In genomic region chr3:133393691-133394474, GRCh38 we compare ENCODE assay signal across 30 cellular contexts. TPM values are rescaled to one million over a fixed set of nuclear protein-coding genes. Genes with fewer than 3 reads are reported as not detected.
DNase-seq lines count a peak whose midpoint lies in the region; ATAC-seq, FAIRE-seq and TF ChIP-seq lines count a peak whose summit lies in the region.
"Had no signal": no experiment of that assay in that cellular context is flagged by ENCODE, and none has a peak within 500 bp of the region (broad histone marks: within the 10 kb centered on the region; RNA-seq: fewer than 3 reads in every experiment).

No MANE protein-coding gene starts in this region.

- no peaks in the 10 kb centered on the region for H3K36me3 ChIP-seq in HEK293 (ENCODE audit: control insufficient read depth in 2 of 2, insufficient read depth in 1 of 2, low read length in 2 of 2)
- H3K36me3 ChIP-seq in astrocyte (ENCODE audit: insufficient read depth, low read length): no peaks in the 10 kb centered on the region
- peaks cover 0 to 4% of the 10 kb centered on the region in 2 donors for H3K36me3 ChIP-seq in neuronal stem cell (replicated peaks in 1 of 2; ENCODE audit: control insufficient read depth in 2 of 2, insufficient read depth in 2 of 2, low read length in 2 of 2)
- H3K36me3 ChIP-seq in ascending aorta: no peaks in the 10 kb centered on the region
- H3K36me3 ChIP-seq: BLaER1 treated with 17β-estradiol and CSF1 and Interleukin-3, amounts not matched to agents 10 nM and 100 nM had no signal

- H3K36me3 Mint-ChIP-seq in astrocyte (ENCODE audit: low read depth, unreplicated experiment): peaks cover 8% of the 10 kb centered on the region
- H3K36me3 Mint-ChIP-seq: stimulated activated effector memory CD8-positive, alpha-beta T cell treated with anti-CD3 and anti-CD28 coated beads, Interleukin-12 subunit alpha, Interleukin-12 subunit beta, amount 100 ng/mL, for 72 hours had no signal

- H3K27me3 ChIP-seq in astrocyte (ENCODE audit: insufficient read depth, low read length): no peaks in the 10 kb centered on the region
- H3K27me3 ChIP-seq in neuronal stem cell (ENCODE audit: control insufficient read depth in 3 of 3, insufficient read depth in 3 of 3, low read depth in 1 of 3, low read length in 3 of 3): no peaks in the 10 kb centered on the region
- H3K27me3 ChIP-seq in ascending aorta: no peaks in the 10 kb centered on the region
- H3K27me3 ChIP-seq: BLaER1 treated with 17β-estradiol and CSF1 and Interleukin-3, amounts not matched to agents 10 nM and 100 nM had no signal

- peaks cover 11% of the 10 kb centered on the region for H3K4me1 Mint-ChIP-seq in astrocyte (ENCODE audit: low read depth, unreplicated experiment)
- H3K4me1 Mint-ChIP-seq: stimulated activated effector memory CD8-positive, alpha-beta T cell treated with anti-CD3 and anti-CD28 coated beads, Interleukin-12 subunit alpha, Interleukin-12 subunit beta, amount 100 ng/mL, for 72 hours had no signal

- no peak overlapping the region for H3K4ac ChIP-seq in neuronal stem cell (ENCODE audit: low read length)

- H3K27ac Mint-ChIP-seq in astrocyte (ENCODE audit: unreplicated experiment): no peak overlapping the region
- H3K27ac Mint-ChIP-seq: activated naive CD8-positive, alpha-beta T cell treated with anti-CD3 and anti-CD28 coated beads, Interleukin-2, amount 10 ng/mL, durations not matched to agents 7 days and 5 days; stimulated activated effector memory CD8-positive, alpha-beta T cell treated with anti-CD3 and anti-CD28 coated beads, Interleukin-12 subunit alpha, Interleukin-12 subunit beta, amount 100 ng/mL, for 72 hours; T-helper 1 cell treated with Interleukin-12 subunit alpha and Interleukin-12 subunit beta and Interleukin-4 antibody, amounts not matched to agents 30 μg/mL and 1 μg/mL, for 36 hours had no signal

- no peak overlapping the region for H3K4me3 ChIP-seq in HEK293 (ENCODE audit: low read depth, low read length)
- H3K4me3 ChIP-seq in astrocyte (ENCODE audit: insufficient read depth, low read depth, low read length): no peak overlapping the region
- no peak overlapping the region for H3K4me3 ChIP-seq in fibroblast of the aortic adventitia (ENCODE audit: low read depth, low read length)
- H3K4me3 ChIP-seq in neuronal stem cell (ENCODE audit: low read length in 2 of 2): no peak overlapping the region
- H3K4me3 ChIP-seq in ascending aorta: no peak overlapping the region
- H3K4me3 ChIP-seq: BLaER1 treated with 17β-estradiol and CSF1 and Interleukin-3, amounts not matched to agents 10 nM and 100 nM; SK-N-MC had no signal

- H3K79me1 ChIP-seq in neuronal stem cell (ENCODE audit: low read depth, low read length): no peaks in the 10 kb centered on the region

- H3K79me2 ChIP-seq in astrocyte (ENCODE audit: insufficient read depth, low read length): no peaks in the 10 kb centered on the region

- H2AFZ ChIP-seq in astrocyte (ENCODE audit: low read depth, low read length): no peak overlapping the region
- H2AFZ ChIP-seq in neuronal stem cell (ENCODE audit: low read length): no peak overlapping the region

- ATAC-seq in GM21390 (IDR thresholded peaks at IDR 0.05; ENCODE audit: unreplicated experiment): no peak
- ATAC-seq: HCT116; naive thymus-derived CD4-positive, alpha-beta T cell; stimulated activated effector memory CD8-positive, alpha-beta T cell treated with anti-CD3 and anti-CD28 coated beads, Interleukin-12 subunit alpha, Interleukin-12 subunit beta, amount 100 ng/mL, for 72 hours had no signal

- H3K9ac ChIP-seq in astrocyte (ENCODE audit: low read length) (no peak overlapping the region), neuronal stem cell (ENCODE audit: low read depth, low read length, poor library complexity) (no peak overlapping the region)
- H3K9ac ChIP-seq: BLaER1 treated with 17β-estradiol and CSF1 and Interleukin-3, amounts not matched to agents 10 nM and 100 nM had no signal

- CTCF ChIA-PET in HEK293 (lab: Yijun Ruan, JAX): interaction anchor here (0.6 kb wide), 1 partner anchor 42 kb away, joined by 3 read pairs; no protein-coding TSS in a partner anchor

- no peak overlapping the region for H2BK120ac ChIP-seq in neuronal stem cell (ENCODE audit: low read depth, low read length)

- DNase-seq in astrocyte (ENCODE audit: low read depth) (peak; percentile 16), fibroblast of the aortic adventitia (ENCODE audit: low read depth) (peak; percentile 50), neuronal stem cell (ENCODE audit: low spot score) (no peak), ascending aorta (ENCODE audit: low spot score in 2 of 2) (no peak), DMS153 (lab: John Stamatoyannopoulos, UW) (no peak)
- no peak for DNase-seq in stimulated activated CD4-positive, alpha-beta T cell treated with anti-CD3 and anti-CD28 coated beads, Interleukin-15, amount 100 ng/mL, for 24 hours
- DNase-seq: activated CD4-positive, alpha-beta T cell treated with anti-CD3 and anti-CD28 coated beads, Interleukin-2, amount 50 U/mL, for 48 hours; activated gamma-delta T cell treated with Interleukin-2 at 50 U/mL for 16 hours; activated naive CD8-positive, alpha-beta T cell treated with anti-CD3 and anti-CD28 coated beads, Interleukin-2, amount 10 ng/mL, durations not matched to agents 7 days and 5 days; activated T-cell treated with anti-CD3 and anti-CD28 coated beads, Interleukin-2, amount 50 U/mL, for 48 hours; aorta; naive thymus-derived CD4-positive, alpha-beta T cell; NCI-H1048; NCI-H1694 treated with DMSO at 0.1 percent for 48 hours; NCI-H2171; NCI-H510A treated with DMSO at 0.1 percent for 48 hours; RPMI8226 had no signal

- TF ChIP-seq CTCF in HEK293 (tag by site-specific recombination; IDR thresholded peaks at IDR 0.05): no peak
- no peak for TF ChIP-seq CTCF in astrocyte (IDR thresholded peaks at IDR 0.05; ENCODE audit: insufficient read depth, low read depth, low read length)
- TF ChIP-seq CTCF in fibroblast of the aortic adventitia (IDR thresholded peaks at IDR 0.05; ENCODE audit: insufficient read depth, low read length): no peak
- no peak for TF ChIP-seq CTCF in ascending aorta (IDR thresholded peaks at IDR 0.05)

- H3K27me3 Mint-ChIP-seq in astrocyte (ENCODE audit: low read depth, unreplicated experiment): peaks cover 3% of the 10 kb centered on the region
- H3K27me3 Mint-ChIP-seq: activated naive CD8-positive, alpha-beta T cell treated with anti-CD3 and anti-CD28 coated beads, Interleukin-2, amount 10 ng/mL, durations not matched to agents 7 days and 5 days; naive thymus-derived CD4-positive, alpha-beta T cell had no signal

- H4K20me1 ChIP-seq in astrocyte (ENCODE audit: insufficient read depth, low read length): no peaks in the 10 kb centered on the region
- H4K20me1 ChIP-seq: BLaER1 treated with 17β-estradiol and CSF1 and Interleukin-3, amounts not matched to agents 10 nM and 100 nM had no signal

- no peak overlapping the region for H2BK5ac ChIP-seq in neuronal stem cell (ENCODE audit: low read length)

- H3K23ac ChIP-seq in neuronal stem cell (ENCODE audit: low read depth, low read length, poor library complexity): no peak overlapping the region

- H3K4me1 ChIP-seq in HEK293 (ENCODE audit: control insufficient read depth, insufficient read depth, low read length): no peaks in the 10 kb centered on the region
- no peaks in the 10 kb centered on the region for H3K4me1 ChIP-seq in astrocyte (ENCODE audit: insufficient read depth, low read length)
- H3K4me1 ChIP-seq in neuronal stem cell (ENCODE audit: control insufficient read depth in 2 of 2, insufficient read depth in 1 of 2, low read depth in 1 of 2, low read length in 2 of 2): peaks cover 0 to 2% of the 10 kb centered on the region in 2 donors
- H3K4me1 ChIP-seq in ascending aorta: no peaks in the 10 kb centered on the region

- no peak overlapping the region for H3K14ac ChIP-seq in neuronal stem cell (ENCODE audit: low read length)

- intact Hi-C loops in ascending aorta (cut with DNase I): no loop called here

- H3K4me3 Mint-ChIP-seq in astrocyte (ENCODE audit: unreplicated experiment): no peak overlapping the region
- H3K4me3 Mint-ChIP-seq: activated naive CD8-positive, alpha-beta T cell treated with anti-CD3 and anti-CD28 coated beads, Interleukin-2, amount 10 ng/mL, durations not matched to agents 7 days and 5 days; naive thymus-derived CD4-positive, alpha-beta T cell; stimulated activated effector memory CD8-positive, alpha-beta T cell treated with anti-CD3 and anti-CD28 coated beads, Interleukin-12 subunit alpha, Interleukin-12 subunit beta, amount 100 ng/mL, for 72 hours; T-helper 1 cell treated with Interleukin-12 subunit alpha and Interleukin-12 subunit beta and Interleukin-4 antibody, amounts not matched to agents 30 μg/mL and 1 μg/mL, for 36 hours had no signal

- POLR2A ChIA-PET in HEK293 (lab: Yijun Ruan, JAX): no interaction called here

- H2AK5ac ChIP-seq in neuronal stem cell (ENCODE audit: low read depth, low read length): no peak overlapping the region

- no peak overlapping the region for H2BK15ac ChIP-seq in neuronal stem cell (ENCODE audit: low read length)

- no peak overlapping the region for H3K4me2 ChIP-seq in astrocyte (ENCODE audit: low read length)
- no peak overlapping the region for H3K4me2 ChIP-seq in neuronal stem cell (ENCODE audit: insufficient read depth, low read length, poor library complexity, severe bottlenecking)
- H3K4me2 ChIP-seq: BLaER1 treated with 17β-estradiol and CSF1 and Interleukin-3, amounts not matched to agents 10 nM and 100 nM had no signal

- no CpG with 5 or more reads among the region's 7 CpGs for WGBS in neuronal stem cell (ENCODE audit: extremely low coverage in 2 of 2, insufficient read length in 2 of 2, insufficient replicate concordance in 1 of 2), 2 donors

- H4K91ac ChIP-seq in neuronal stem cell (ENCODE audit: low read depth, low read length, poor library complexity): no peak overlapping the region

- no peak overlapping the region for H2BK12ac ChIP-seq in neuronal stem cell (ENCODE audit: low read length)

- no peak overlapping the region for H3K27ac ChIP-seq in HEK293 (ENCODE audit: extremely low read depth, low read depth, low read length)
- H3K27ac ChIP-seq in astrocyte (ENCODE audit: low read depth, low read length): no peak overlapping the region
- H3K27ac ChIP-seq in neuronal stem cell (replicated peaks; ENCODE audit: low read length): no peak overlapping the region
- no peak overlapping the region for H3K27ac ChIP-seq in ascending aorta
- H3K27ac ChIP-seq: BLaER1 treated with 17β-estradiol and CSF1 and Interleukin-3, amounts not matched to agents 10 nM and 100 nM; SK-N-MC had no signal

- no peak overlapping the region for H4K8ac ChIP-seq in neuronal stem cell (ENCODE audit: low read depth, low read length)

- FAIRE-seq in astrocyte (lab: Jason Lieb, UNC): no peak
- FAIRE-seq: TTC549 had no signal

- peaks cover 16% of the 10 kb centered on the region for H3K9me3 Mint-ChIP-seq in astrocyte (ENCODE audit: unreplicated experiment)
- H3K9me3 Mint-ChIP-seq: T-helper 1 cell treated with Interleukin-12 subunit alpha and Interleukin-12 subunit beta and Interleukin-4 antibody, amounts not matched to agents 30 μg/mL and 1 μg/mL, for 36 hours had no signal

- no peaks in the 10 kb centered on the region for H3K9me3 ChIP-seq in HEK293 (ENCODE audit: control insufficient read depth, insufficient read depth, low read depth, low read length)
- H3K9me3 ChIP-seq in astrocyte (ENCODE audit: insufficient read depth, low read depth, low read length): no peaks in the 10 kb centered on the region
- H3K9me3 ChIP-seq in neuronal stem cell (replicated peaks in 1 of 2; ENCODE audit: control insufficient read depth in 2 of 2, insufficient read depth in 1 of 2, low read depth in 1 of 2, low read length in 2 of 2): peaks cover 0 to 4% of the 10 kb centered on the region in 2 donors
- no peaks in the 10 kb centered on the region for H3K9me3 ChIP-seq in ascending aorta

- peak overlapping the region; percentile 68 for H3K18ac ChIP-seq in neuronal stem cell (ENCODE audit: low read length)

RNA-seq across cellular contexts. Expression of gene BFSP2, which starts 6.0 kb away (rescaled TPM):
- total RNA-seq in astrocyte (not detected in 2 replicates), fibroblast of the aortic adventitia (ENCODE audit: low replicate concordance) (not detected in 2 replicates), ascending aorta (not detected)
- 0.13 TPM for polyA plus RNA-seq in neuronal stem cell (2013, experiment 1 of 2)
- 0.24 TPM for polyA plus RNA-seq in neuronal stem cell (2013, experiment 2 of 2)
- total RNA-seq: activated naive CD8-positive, alpha-beta T cell treated with anti-CD3 and anti-CD28 coated beads, Interleukin-2, amount 10 ng/mL, durations not matched to agents 7 days and 5 days; aorta; endothelial cell of umbilical vein; LHCN-M2; lower leg skin; naive thymus-derived CD4-positive, alpha-beta T cell; pulmonary artery endothelial cell had no signal
- polyA plus RNA-seq: AG04450, aorta, endothelial cell of umbilical vein had no signal

Comparison
In these comparisons a context has a peak if more than half of its experiments do, and no peak if none do; other contexts are left out.
1. DNase-seq: peak in astrocyte (single experiment) and fibroblast of the aortic adventitia (single experiment); none in neuronal stem cell (single experiment), ascending aorta (0 of 2), DMS153 (single experiment) and stimulated activated CD4-positive, alpha-beta T cell treated with anti-CD3 and anti-CD28 coated beads, Interleukin-15, amount 100 ng/mL, for 24 hours (single experiment).